ENCODE assay signal across 8 cellular contexts in genomic region chr13:78121459-78122348, GRCh38.
DNase-seq lines count a peak whose midpoint lies in the region; ATAC-seq and TF ChIP-seq lines count a peak whose summit lies in the region.

No MANE protein-coding gene starts in this region.

- H3K9me3 Mint-ChIP-seq in activated CD8-positive, alpha-beta T cell treated with anti-CD3 and anti-CD28 coated beads, Interleukin-2, amount 10 ng/mL, durations not matched to agents 7 days and 5 days (ENCODE audit: insufficient read depth) = no peaks in the 10 kb centered on the region

- ATAC-seq in HG02759 (IDR thresholded peaks at IDR 0.05; ENCODE audit: unreplicated experiment) = peak; percentile 77
- no peak for ATAC-seq in activated CD8-positive, alpha-beta T cell treated with anti-CD3 and anti-CD28 coated beads, Interleukin-2, amount 10 ng/mL, durations not matched to agents 7 days and 5 days
- peak in 2 of 4 donors; percentile 37 to 58 for ATAC-seq in psoas muscle
- ATAC-seq in GM21447 (IDR thresholded peaks at IDR 0.05; ENCODE audit: unreplicated experiment) = no peak

- H3K27me3 ChIP-seq in psoas muscle (ENCODE audit: insufficient read depth in 3 of 3, low read length in 2 of 3) = no peaks in the 10 kb centered on the region

- H3K4me3 Mint-ChIP-seq in activated CD8-positive, alpha-beta T cell treated with anti-CD3 and anti-CD28 coated beads, Interleukin-2, amount 10 ng/mL, durations not matched to agents 7 days and 5 days = no peak overlapping the region

- no peaks in the 10 kb centered on the region for H3K36me3 Mint-ChIP-seq in activated CD8-positive, alpha-beta T cell treated with anti-CD3 and anti-CD28 coated beads, Interleukin-2, amount 10 ng/mL, durations not matched to agents 7 days and 5 days (ENCODE audit: low read depth)

- TF ChIP-seq CTCF in psoas muscle (IDR thresholded peaks at IDR 0.05) = peak; percentile 84

- intact Hi-C loops in psoas muscle (cut with DNase I) = loop anchor here in 1 of 2 donors (5.0 kb wide), 1 partner anchor 344 kb away; no protein-coding TSS in a partner anchor

- DNase-seq in stimulated activated naive CD4-positive, alpha-beta T cell (lab: John Stamatoyannopoulos, UW) = peak in 4 of 6 experiments; percentile 1 to 36 (median 14)
- no peak for DNase-seq in stimulated activated naive CD4-positive, alpha-beta T cell treated with Interleukin-2 at 50 U/mL for 16 hours (lab: John Stamatoyannopoulos, UW)
- peak; percentile 59 for DNase-seq in NCI-H345 treated with DMSO at 0.1 percent for 48 hours (lab: John Stamatoyannopoulos, UW; ENCODE audit: unreplicated experiment)
- peak; percentile 54 for DNase-seq in activated CD8-positive, alpha-beta T cell treated with anti-CD3 and anti-CD28 coated beads, Interleukin-2, amount 10 ng/mL, durations not matched to agents 7 days and 5 days
- peak; percentile 62 for DNase-seq in glomerular visceral epithelial cell (ENCODE audit: extremely low spot score)
- peak in 1 of 2 donors; percentile 38 for DNase-seq in psoas muscle

- H3K27ac ChIP-seq in psoas muscle = no peak overlapping the region

- CTCF ChIA-PET in activated CD8-positive, alpha-beta T cell treated with anti-CD3 and anti-CD28 coated beads, Interleukin-2, amount 10 ng/mL, durations not matched to agents 7 days and 5 days (lab: Charles Lee) = interaction anchor here (0.6 to 2.3 kb wide), 26 partner anchors 9 to 1023 kb away, joined by 3 to 22 read pairs (median 4); no protein-coding TSS in a partner anchor

- POLR2A ChIA-PET in activated CD8-positive, alpha-beta T cell treated with anti-CD3 and anti-CD28 coated beads, Interleukin-2, amount 10 ng/mL, durations not matched to agents 7 days and 5 days (lab: Charles Lee) = no interaction called here

- H3K27ac Mint-ChIP-seq in activated CD8-positive, alpha-beta T cell treated with anti-CD3 and anti-CD28 coated beads, Interleukin-2, amount 10 ng/mL, durations not matched to agents 7 days and 5 days = no peak overlapping the region

- no peaks in the 10 kb centered on the region for H3K4me1 ChIP-seq in psoas muscle

- no peak overlapping the region for H3K4me3 ChIP-seq in psoas muscle

- 33 to 42% (median 40%) methylated on average over 13 of the region's 13 CpGs for WGBS in psoas muscle, 3 donors

- H3K36me3 ChIP-seq in psoas muscle (ENCODE audit: insufficient read depth in 1 of 2, low read depth in 1 of 2) = no peaks in the 10 kb centered on the region

- H3K27me3 Mint-ChIP-seq in activated CD8-positive, alpha-beta T cell treated with anti-CD3 and anti-CD28 coated beads, Interleukin-2, amount 10 ng/mL, durations not matched to agents 7 days and 5 days (ENCODE audit: low read depth) = peaks cover 7% of the 10 kb centered on the region

- H3K9me3 ChIP-seq in psoas muscle = no peaks in the 10 kb centered on the region

- H3K4me1 Mint-ChIP-seq in activated CD8-positive, alpha-beta T cell treated with anti-CD3 and anti-CD28 coated beads, Interleukin-2, amount 10 ng/mL, durations not matched to agents 7 days and 5 days (ENCODE audit: low read depth) = peaks cover 2% of the 10 kb centered on the region
